Comparison of ENCODE assay signal across 2 cellular contexts in genomic region chr3:124016483-124016882, GRCh38.
TF ChIP-seq lines count a peak whose summit lies in the region.

No MANE protein-coding gene starts in this region.

TF ChIP-seq in IMR-90, 13 proteins besides CTCF, POLR2A, EP300 and RAD21:
- peak; percentile 66 for TF ChIP-seq SMC3 (IDR thresholded peaks at IDR 0.05; ENCODE audit: low read depth, low read length)
TF ChIP-seq in IMR-90: peak in this region for 1; not testable (repeated sequence) for 12.

TF ChIP-seq in neural cell, 6 proteins besides CTCF, POLR2A, EP300 and RAD21:
- peak; percentile 92 for TF ChIP-seq SMC3 (conservative IDR thresholded peaks at IDR 0.05; ENCODE audit: poor library complexity)
